In the genomic region with DNA sequence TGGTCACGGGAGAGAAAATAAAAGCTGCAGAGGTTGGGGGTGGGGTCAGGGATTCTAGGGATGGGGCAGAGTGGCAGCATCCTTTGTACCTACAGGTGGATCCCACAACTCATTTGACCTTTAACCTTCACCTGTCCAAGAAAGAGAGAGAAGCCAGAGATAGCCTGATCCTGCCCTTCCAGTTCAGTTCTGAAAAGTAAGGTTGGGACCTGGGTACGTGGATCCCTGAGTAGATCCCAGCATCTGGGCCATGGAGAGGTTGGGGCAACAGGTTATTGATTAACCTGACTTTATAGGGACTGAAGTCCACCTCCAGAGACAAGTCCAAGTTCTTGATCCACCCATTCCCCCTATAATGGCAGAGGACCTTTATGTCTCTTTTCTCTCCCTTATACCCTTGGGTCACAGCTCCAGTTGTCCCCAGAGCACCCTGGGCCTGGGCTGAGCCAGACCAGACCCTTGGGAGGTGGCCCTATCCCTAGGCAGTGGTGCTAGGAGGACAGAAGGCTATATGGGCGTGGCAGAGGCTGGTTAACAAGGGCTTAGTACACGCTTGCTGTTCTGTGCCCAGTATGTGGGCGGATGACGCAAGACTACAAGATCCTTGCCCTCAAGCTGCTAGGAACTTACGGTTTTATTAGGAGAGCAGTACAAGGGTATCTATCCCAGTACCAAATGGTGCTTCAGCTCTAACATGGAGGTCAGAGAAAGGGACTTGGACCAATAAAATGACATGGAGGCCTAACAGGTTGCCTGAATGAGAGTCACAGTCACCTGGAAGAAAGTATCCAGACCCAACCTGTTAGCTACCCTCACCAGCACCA, we compare ENCODE assay signal across 1 cellular context.
TF ChIP-seq lines count a peak whose summit lies in the region.

No MANE protein-coding gene starts in this region.

TF ChIP-seq in HepG2, 621 proteins besides CTCF, POLR2A, EP300 and RAD21 (continued from another document and continues in another):
- TF ChIP-seq, protein P1, sequence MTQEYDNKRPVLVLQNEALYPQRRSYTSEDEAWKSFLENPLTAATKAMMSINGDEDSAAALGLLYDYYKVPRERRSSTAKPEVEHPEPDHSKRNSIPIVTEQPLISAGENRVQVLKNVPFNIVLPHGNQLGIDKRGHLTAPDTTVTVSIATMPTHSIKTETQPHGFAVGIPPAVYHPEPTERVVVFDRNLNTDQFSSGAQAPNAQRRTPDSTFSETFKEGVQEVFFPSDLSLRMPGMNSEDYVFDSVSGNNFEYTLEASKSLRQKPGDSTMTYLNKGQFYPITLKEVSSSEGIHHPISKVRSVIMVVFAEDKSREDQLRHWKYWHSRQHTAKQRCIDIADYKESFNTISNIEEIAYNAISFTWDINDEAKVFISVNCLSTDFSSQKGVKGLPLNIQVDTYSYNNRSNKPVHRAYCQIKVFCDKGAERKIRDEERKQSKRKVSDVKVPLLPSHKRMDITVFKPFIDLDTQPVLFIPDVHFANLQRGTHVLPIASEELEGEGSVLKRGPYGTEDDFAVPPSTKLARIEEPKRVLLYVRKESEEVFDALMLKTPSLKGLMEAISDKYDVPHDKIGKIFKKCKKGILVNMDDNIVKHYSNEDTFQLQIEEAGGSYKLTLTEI (CRISPR knock-in tag; conservative IDR thresholded peaks at IDR 0.05): no peak
- TF ChIP-seq POLR2G (IDR thresholded peaks at IDR 0.05; ENCODE audit: low read depth, low read length): peak; percentile 80
- TF ChIP-seq HDAC2 (CRISPR knock-in tag; IDR thresholded peaks at IDR 0.05): peak; percentile 39; the same call in 1 of the 2 replicates
- TF ChIP-seq RBFOX2 (IDR thresholded peaks at IDR 0.05; ENCODE audit: low read depth, low read length): peak; percentile 47
- peak; percentile 42; the same call in 1 of the 2 replicates for TF ChIP-seq HMG20A (CRISPR knock-in tag; IDR thresholded peaks at IDR 0.05; ENCODE audit: borderline replicate concordance)
- no peak for TF ChIP-seq HOXA7 (CRISPR knock-in tag; IDR thresholded peaks at IDR 0.05)
- peak; percentile 48; the same call in 1 of the 2 replicates for TF ChIP-seq HOXA3 (CRISPR knock-in tag; IDR thresholded peaks at IDR 0.05)
- TF ChIP-seq JUND (CRISPR knock-in tag; IDR thresholded peaks at IDR 0.05): peak; percentile 56; the same call in 1 of the 2 replicates
- TF ChIP-seq BHLHE40 (IDR thresholded peaks at IDR 0.05; ENCODE audit: low read length): 0 out of 2 replicates have a peak, but pooled peaks have one; percentile 21
- 0 out of 2 replicates have a peak, but pooled peaks have one; percentile 42 for TF ChIP-seq FOXC1 (CRISPR knock-in tag; IDR thresholded peaks at IDR 0.05; ENCODE audit: borderline replicate concordance)
- no peak for TF ChIP-seq KDM5A (IDR thresholded peaks at IDR 0.05; ENCODE audit: borderline replicate concordance, low read length)
- peak; percentile 7; the same call in 1 of the 2 replicates for TF ChIP-seq FOXO1 (CRISPR knock-in tag; IDR thresholded peaks at IDR 0.05)
- TF ChIP-seq ZBTB3 (CRISPR knock-in tag; IDR thresholded peaks at IDR 0.05; ENCODE audit: borderline replicate concordance, low read depth): no peak
- peak; percentile 72 for TF ChIP-seq HIC2 (CRISPR knock-in tag; IDR thresholded peaks at IDR 0.05; ENCODE audit: low read depth)
- TF ChIP-seq, protein P2, sequence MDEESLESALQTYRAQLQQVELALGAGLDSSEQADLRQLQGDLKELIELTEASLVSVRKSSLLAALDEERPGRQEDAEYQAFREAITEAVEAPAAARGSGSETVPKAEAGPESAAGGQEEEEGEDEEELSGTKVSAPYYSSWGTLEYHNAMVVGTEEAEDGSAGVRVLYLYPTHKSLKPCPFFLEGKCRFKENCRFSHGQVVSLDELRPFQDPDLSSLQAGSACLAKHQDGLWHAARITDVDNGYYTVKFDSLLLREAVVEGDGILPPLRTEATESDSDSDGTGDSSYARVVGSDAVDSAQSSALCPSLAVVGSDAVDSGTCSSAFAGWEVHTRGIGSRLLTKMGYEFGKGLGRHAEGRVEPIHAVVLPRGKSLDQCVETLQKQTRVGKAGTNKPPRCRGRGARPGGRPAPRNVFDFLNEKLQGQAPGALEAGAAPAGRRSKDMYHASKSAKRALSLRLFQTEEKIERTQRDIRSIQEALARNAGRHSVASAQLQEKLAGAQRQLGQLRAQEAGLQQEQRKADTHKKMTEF (CRISPR knock-in tag; IDR thresholded peaks at IDR 0.05): peak; percentile 78
- no peak for TF ChIP-seq KAT2B (IDR thresholded peaks at IDR 0.05; ENCODE audit: borderline replicate concordance, low read depth, low read length)
- TF ChIP-seq ZNF235 (CRISPR knock-in tag; IDR thresholded peaks at IDR 0.05; ENCODE audit: borderline replicate concordance): peak; percentile 67; the same call in 1 of the 2 replicates
- TF ChIP-seq ZBTB7A (CRISPR knock-in tag; IDR thresholded peaks at IDR 0.05): no peak
- TF ChIP-seq, protein P3, sequence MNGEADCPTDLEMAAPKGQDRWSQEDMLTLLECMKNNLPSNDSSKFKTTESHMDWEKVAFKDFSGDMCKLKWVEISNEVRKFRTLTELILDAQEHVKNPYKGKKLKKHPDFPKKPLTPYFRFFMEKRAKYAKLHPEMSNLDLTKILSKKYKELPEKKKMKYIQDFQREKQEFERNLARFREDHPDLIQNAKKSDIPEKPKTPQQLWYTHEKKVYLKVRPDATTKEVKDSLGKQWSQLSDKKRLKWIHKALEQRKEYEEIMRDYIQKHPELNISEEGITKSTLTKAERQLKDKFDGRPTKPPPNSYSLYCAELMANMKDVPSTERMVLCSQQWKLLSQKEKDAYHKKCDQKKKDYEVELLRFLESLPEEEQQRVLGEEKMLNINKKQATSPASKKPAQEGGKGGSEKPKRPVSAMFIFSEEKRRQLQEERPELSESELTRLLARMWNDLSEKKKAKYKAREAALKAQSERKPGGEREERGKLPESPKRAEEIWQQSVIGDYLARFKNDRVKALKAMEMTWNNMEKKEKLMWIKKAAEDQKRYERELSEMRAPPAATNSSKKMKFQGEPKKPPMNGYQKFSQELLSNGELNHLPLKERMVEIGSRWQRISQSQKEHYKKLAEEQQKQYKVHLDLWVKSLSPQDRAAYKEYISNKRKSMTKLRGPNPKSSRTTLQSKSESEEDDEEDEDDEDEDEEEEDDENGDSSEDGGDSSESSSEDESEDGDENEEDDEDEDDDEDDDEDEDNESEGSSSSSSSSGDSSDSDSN (CRISPR knock-in tag; IDR thresholded peaks at IDR 0.05): no peak; the same call in 1 of the 2 replicates
- peak; percentile 12; the same call in 1 of the 2 replicates for TF ChIP-seq FOXK1 (CRISPR knock-in tag; IDR thresholded peaks at IDR 0.05; ENCODE audit: borderline replicate concordance, low read depth)
- no peak for TF ChIP-seq NKX3-1 (CRISPR knock-in tag; IDR thresholded peaks at IDR 0.05)
- TF ChIP-seq PAWR (CRISPR knock-in tag; IDR thresholded peaks at IDR 0.05; ENCODE audit: borderline replicate concordance): no peak
- peak; percentile 27; the same call in 1 of the 3 replicates for TF ChIP-seq MXI1 (IDR thresholded peaks at IDR 0.05; ENCODE audit: borderline replicate concordance, low read depth, low read length)
- no peak for TF ChIP-seq SETDB1 (CRISPR knock-in tag; IDR thresholded peaks at IDR 0.05; ENCODE audit: borderline replicate concordance)
- TF ChIP-seq KMT2A (CRISPR knock-in tag; IDR thresholded peaks at IDR 0.05): no peak
- TF ChIP-seq SALL2 (CRISPR knock-in tag; IDR thresholded peaks at IDR 0.05): no peak
- TF ChIP-seq ZNF609 (CRISPR knock-in tag; IDR thresholded peaks at IDR 0.05; ENCODE audit: borderline replicate concordance): 0 out of 2 replicates have a peak, but pooled peaks have one; percentile 32
- TF ChIP-seq, protein P4, sequence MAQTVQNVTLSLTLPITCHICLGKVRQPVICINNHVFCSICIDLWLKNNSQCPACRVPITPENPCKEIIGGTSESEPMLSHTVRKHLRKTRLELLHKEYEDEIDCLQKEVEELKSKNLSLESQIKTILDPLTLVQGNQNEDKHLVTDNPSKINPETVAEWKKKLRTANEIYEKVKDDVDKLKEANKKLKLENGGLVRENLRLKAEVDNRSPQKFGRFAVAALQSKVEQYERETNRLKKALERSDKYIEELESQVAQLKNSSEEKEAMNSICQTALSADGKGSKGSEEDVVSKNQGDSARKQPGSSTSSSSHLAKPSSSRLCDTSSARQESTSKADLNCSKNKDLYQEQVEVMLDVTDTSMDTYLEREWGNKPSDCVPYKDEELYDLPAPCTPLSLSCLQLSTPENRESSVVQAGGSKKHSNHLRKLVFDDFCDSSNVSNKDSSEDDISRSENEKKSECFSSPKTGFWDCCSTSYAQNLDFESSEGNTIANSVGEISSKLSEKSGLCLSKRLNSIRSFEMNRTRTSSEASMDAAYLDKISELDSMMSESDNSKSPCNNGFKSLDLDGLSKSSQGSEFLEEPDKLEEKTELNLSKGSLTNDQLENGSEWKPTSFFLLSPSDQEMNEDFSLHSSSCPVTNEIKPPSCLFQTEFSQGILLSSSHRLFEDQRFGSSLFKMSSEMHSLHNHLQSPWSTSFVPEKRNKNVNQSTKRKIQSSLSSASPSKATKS (CRISPR knock-in tag; IDR thresholded peaks at IDR 0.05): no peak
- TF ChIP-seq, protein P5, sequence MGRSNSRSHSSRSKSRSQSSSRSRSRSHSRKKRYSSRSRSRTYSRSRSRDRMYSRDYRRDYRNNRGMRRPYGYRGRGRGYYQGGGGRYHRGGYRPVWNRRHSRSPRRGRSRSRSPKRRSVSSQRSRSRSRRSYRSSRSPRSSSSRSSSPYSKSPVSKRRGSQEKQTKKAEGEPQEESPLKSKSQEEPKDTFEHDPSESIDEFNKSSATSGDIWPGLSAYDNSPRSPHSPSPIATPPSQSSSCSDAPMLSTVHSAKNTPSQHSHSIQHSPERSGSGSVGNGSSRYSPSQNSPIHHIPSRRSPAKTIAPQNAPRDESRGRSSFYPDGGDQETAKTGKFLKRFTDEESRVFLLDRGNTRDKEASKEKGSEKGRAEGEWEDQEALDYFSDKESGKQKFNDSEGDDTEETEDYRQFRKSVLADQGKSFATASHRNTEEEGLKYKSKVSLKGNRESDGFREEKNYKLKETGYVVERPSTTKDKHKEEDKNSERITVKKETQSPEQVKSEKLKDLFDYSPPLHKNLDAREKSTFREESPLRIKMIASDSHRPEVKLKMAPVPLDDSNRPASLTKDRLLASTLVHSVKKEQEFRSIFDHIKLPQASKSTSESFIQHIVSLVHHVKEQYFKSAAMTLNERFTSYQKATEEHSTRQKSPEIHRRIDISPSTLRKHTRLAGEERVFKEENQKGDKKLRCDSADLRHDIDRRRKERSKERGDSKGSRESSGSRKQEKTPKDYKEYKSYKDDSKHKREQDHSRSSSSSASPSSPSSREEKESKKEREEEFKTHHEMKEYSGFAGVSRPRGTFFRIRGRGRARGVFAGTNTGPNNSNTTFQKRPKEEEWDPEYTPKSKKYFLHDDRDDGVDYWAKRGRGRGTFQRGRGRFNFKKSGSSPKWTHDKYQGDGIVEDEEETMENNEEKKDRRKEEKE (IDR thresholded peaks at IDR 0.05): no peak
- TF ChIP-seq, protein P6, sequence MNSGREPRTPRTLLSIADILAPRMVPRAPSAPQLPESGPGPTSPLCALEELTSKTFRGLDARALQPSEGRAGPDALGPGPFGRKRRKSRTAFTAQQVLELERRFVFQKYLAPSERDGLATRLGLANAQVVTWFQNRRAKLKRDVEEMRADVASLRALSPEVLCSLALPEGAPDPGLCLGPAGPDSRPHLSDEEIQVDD (CRISPR knock-in tag; IDR thresholded peaks at IDR 0.05; ENCODE audit: borderline replicate concordance): no peak
- peak; percentile 35; the same call in 1 of the 2 replicates for TF ChIP-seq ZNF34 (CRISPR knock-in tag; IDR thresholded peaks at IDR 0.05; ENCODE audit: borderline replicate concordance)
- peak; percentile 87; the same call in 1 of the 2 replicates for TF ChIP-seq ZNF44 (CRISPR knock-in tag; IDR thresholded peaks at IDR 0.05)
- TF ChIP-seq ZBTB2 (CRISPR knock-in tag; IDR thresholded peaks at IDR 0.05; ENCODE audit: low read depth): no peak
